ENCODE assay signal across 7 cellular contexts in the genomic region with DNA sequence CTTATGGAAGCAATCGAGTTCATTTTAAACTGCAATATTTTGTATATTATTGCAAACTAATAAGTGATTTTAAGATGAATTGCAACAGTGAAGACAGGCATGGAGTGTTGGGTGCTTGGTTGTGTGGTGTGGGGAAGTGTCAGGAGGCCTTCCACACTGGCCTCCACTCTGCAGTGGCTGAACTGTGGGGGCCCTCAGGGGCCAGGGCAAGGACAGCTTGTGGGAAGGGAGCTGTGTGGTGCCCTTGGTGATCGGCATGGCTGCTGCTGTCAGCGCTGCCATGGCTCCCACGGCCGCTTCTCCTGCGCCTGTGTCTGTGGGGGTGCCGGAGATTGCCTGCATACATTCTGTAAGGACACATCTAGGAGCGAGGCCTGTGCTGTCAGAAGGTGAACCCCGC.
"Had no signal": no experiment of that assay in that cellular context is flagged by ENCODE, and none has a peak within 500 bp of the region (broad histone marks: within the 10 kb centered on the region; RNA-seq: fewer than 3 reads in every experiment).

No MANE protein-coding gene starts in this region.

- DNase-seq: H9, HCEC 1CT, KBM-7 had no signal

- H3K9me3 Mint-ChIP-seq: GM23338, H9, IgD-negative memory B cell had no signal

- H3K27ac Mint-ChIP-seq: GM23338 had no signal

- H3K4me3 Mint-ChIP-seq: GM23338, H9, IgD-negative memory B cell had no signal

- H2AFZ ChIP-seq: GM23338 had no signal

- H3K4me2 ChIP-seq: GM23338, KMS-11 had no signal

- H3K4me1 Mint-ChIP-seq: GM23338, H9, IgD-negative memory B cell had no signal

- H3K27me3 Mint-ChIP-seq: IgD-negative memory B cell had no signal

- H3K4me3 ChIP-seq: GM23338 had no signal

- H3K27ac ChIP-seq: HL-60, KMS-11 had no signal
